ENCODE assay signal across 8 cellular contexts in the genomic region with DNA sequence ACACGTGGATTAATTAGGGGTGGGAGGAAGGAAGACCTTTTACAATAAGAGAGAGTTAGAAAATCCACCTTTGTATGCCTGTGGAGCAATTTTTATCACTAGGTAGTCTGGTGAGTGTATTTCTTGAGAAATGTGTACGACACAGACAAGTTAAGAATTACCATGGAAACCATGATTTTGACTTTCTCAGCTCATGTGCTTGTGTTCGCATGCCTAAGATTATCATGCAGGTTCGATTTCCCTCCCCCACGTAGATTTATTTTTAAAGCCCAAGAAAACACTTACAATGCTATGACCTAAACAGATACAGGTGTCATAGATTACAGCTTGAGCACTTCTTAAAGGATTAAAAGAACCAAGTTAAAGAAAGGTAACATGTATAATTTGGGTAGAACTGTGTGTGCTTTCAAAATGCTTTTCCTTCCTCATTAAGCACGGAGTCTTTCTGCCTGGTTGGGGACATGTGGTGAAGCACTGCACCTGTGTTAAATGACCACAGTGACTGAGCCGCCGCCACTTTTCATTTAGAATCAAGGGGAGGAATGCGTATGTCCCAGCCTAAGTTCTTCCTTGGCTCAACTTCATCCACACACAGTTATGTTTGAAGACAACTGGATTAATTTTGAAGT. TPM values are rescaled to one million over a fixed set of nuclear protein-coding genes. Genes with fewer than 3 reads are reported as not detected.
A peak's percentile ranks its signal among the peaks of the same experiment; 100 is the strongest.
DNase-seq lines count a peak whose midpoint lies in the region; ATAC-seq and TF ChIP-seq lines count a peak whose summit lies in the region.

No MANE protein-coding gene starts in this region.

- TF ChIP-seq CTCF in brain microvascular endothelial cell (IDR thresholded peaks at IDR 0.05; ENCODE audit: low read depth, low read length, missing control alignments) (no peak), endothelial cell (IDR thresholded peaks at IDR 0.05; ENCODE audit: unreplicated experiment) (no peak)

- peaks cover 27% of the 10 kb centered on the region for H3K36me3 ChIP-seq in CD4-positive, CD25-positive, alpha-beta regulatory T cell (ENCODE audit: control insufficient read depth, insufficient read depth, low read length)
- H3K36me3 ChIP-seq in brain microvascular endothelial cell (replicated peaks), result peaks cover 9% of the 10 kb centered on the region

- peak overlapping the region in 3 of 4 donors; percentile 9 to 81 (median 72) for H3K4me3 Mint-ChIP-seq in CD4-positive, CD25-positive, alpha-beta regulatory T cell
- H3K4me3 Mint-ChIP-seq in endothelial cell (ENCODE audit: unreplicated experiment), result no peak overlapping the region

- H3K27ac Mint-ChIP-seq in CD4-positive, CD25-positive, alpha-beta regulatory T cell, result peak overlapping the region; percentile 89 to 93 (median 91)
- no peak overlapping the region for H3K27ac Mint-ChIP-seq in endothelial cell (ENCODE audit: unreplicated experiment)

- no peaks in the 10 kb centered on the region for H3K27me3 Mint-ChIP-seq in CD4-positive, CD25-positive, alpha-beta regulatory T cell
- peaks cover 3% of the 10 kb centered on the region for H3K27me3 Mint-ChIP-seq in endothelial cell (ENCODE audit: unreplicated experiment)

- no peaks in the 10 kb centered on the region for H3K27me3 ChIP-seq in CD4-positive, CD25-positive, alpha-beta regulatory T cell (ENCODE audit: control insufficient read depth, insufficient read depth, low read length)
- no peaks in the 10 kb centered on the region for H3K27me3 ChIP-seq in brain microvascular endothelial cell (replicated peaks)

- peak in 1 of 3 donors; percentile 35 for DNase-seq in CD4-positive, CD25-positive, alpha-beta regulatory T cell
- DNase-seq in caudate nucleus (lab: John Stamatoyannopoulos, UW) (peak in 1 of 61 donors; percentile 43), dedifferentiated amniotic fluid mesenchymal stem cell (ENCODE audit: extremely low spot score) (no peak), brain microvascular endothelial cell (no peak), OCI-M2 (lab: John Stamatoyannopoulos, UW; ENCODE audit: unreplicated experiment) (no peak), endothelial cell (ENCODE audit: low spot score) (no peak)

- no peaks in the 10 kb centered on the region for H3K9me3 Mint-ChIP-seq in CD4-positive, CD25-positive, alpha-beta regulatory T cell
- no peaks in the 10 kb centered on the region for H3K9me3 Mint-ChIP-seq in endothelial cell (ENCODE audit: unreplicated experiment)

- no peaks in the 10 kb centered on the region for H3K9me3 ChIP-seq in CD4-positive, CD25-positive, alpha-beta regulatory T cell (ENCODE audit: control insufficient read depth in 2 of 2, low read length in 2 of 2)

- H3K4me1 Mint-ChIP-seq in CD4-positive, CD25-positive, alpha-beta regulatory T cell, result peaks cover 38 to 76% (median 49%) of the 10 kb centered on the region in 4 donors
- peaks cover 33% of the 10 kb centered on the region for H3K4me1 Mint-ChIP-seq in endothelial cell (ENCODE audit: unreplicated experiment)

- peak; percentile 32 to 34 for ATAC-seq in CD4-positive, CD25-positive, alpha-beta regulatory T cell (ENCODE audit: low read depth in 2 of 2)
- ATAC-seq in GM19397 (IDR thresholded peaks at IDR 0.05; ENCODE audit: unreplicated experiment) (peak; percentile 46), HG03342 (IDR thresholded peaks at IDR 0.05; ENCODE audit: unreplicated experiment) (peak; percentile 45)

- in situ Hi-C loops in brain microvascular endothelial cell (cut with HindIII; ENCODE audit: low pct_ligation_motif_present, low sequenced_read_pairs), result no loop called here

- H3K4me3 ChIP-seq in CD4-positive, CD25-positive, alpha-beta regulatory T cell (ENCODE audit: low read depth, low read length), result peak overlapping the region; percentile 43
- no peak overlapping the region for H3K4me3 ChIP-seq in brain microvascular endothelial cell (ENCODE audit: low read depth, low read length)

- H3K27ac ChIP-seq in CD4-positive, CD25-positive, alpha-beta regulatory T cell (ENCODE audit: insufficient read depth, low read length, poor library complexity, severe bottlenecking), result peak overlapping the region; percentile 63
- H3K27ac ChIP-seq in caudate nucleus (ENCODE audit: low read depth, low read length), result peak overlapping the region; percentile 27
- H3K27ac ChIP-seq in brain microvascular endothelial cell, result no peak overlapping the region

- peaks cover 27% of the 10 kb centered on the region for H3K4me1 ChIP-seq in CD4-positive, CD25-positive, alpha-beta regulatory T cell (ENCODE audit: control insufficient read depth, insufficient read depth, low read length, poor library complexity, severe bottlenecking)

- H3K36me3 Mint-ChIP-seq in CD4-positive, CD25-positive, alpha-beta regulatory T cell, result peaks cover 24% of the 10 kb centered on the region
- H3K36me3 Mint-ChIP-seq in endothelial cell (ENCODE audit: low read depth, unreplicated experiment), result peaks cover 9% of the 10 kb centered on the region

RNA-seq across cellular contexts. Expression of a gene that starts 16.6 kb away (rescaled TPM):
- 33.5 TPM for total RNA-seq in CD4-positive, CD25-positive, alpha-beta regulatory T cell
- polyA plus RNA-seq in CD4-positive, CD25-positive, alpha-beta regulatory T cell, result 1 to 10 TPM; 4.2 to 7.5 (median 5.7) TPM
- 9.8 TPM for total RNA-seq in endothelial cell (ENCODE audit: unreplicated experiment)
